Comparison of ENCODE assay signal across 8 cellular contexts in the genomic region with DNA sequence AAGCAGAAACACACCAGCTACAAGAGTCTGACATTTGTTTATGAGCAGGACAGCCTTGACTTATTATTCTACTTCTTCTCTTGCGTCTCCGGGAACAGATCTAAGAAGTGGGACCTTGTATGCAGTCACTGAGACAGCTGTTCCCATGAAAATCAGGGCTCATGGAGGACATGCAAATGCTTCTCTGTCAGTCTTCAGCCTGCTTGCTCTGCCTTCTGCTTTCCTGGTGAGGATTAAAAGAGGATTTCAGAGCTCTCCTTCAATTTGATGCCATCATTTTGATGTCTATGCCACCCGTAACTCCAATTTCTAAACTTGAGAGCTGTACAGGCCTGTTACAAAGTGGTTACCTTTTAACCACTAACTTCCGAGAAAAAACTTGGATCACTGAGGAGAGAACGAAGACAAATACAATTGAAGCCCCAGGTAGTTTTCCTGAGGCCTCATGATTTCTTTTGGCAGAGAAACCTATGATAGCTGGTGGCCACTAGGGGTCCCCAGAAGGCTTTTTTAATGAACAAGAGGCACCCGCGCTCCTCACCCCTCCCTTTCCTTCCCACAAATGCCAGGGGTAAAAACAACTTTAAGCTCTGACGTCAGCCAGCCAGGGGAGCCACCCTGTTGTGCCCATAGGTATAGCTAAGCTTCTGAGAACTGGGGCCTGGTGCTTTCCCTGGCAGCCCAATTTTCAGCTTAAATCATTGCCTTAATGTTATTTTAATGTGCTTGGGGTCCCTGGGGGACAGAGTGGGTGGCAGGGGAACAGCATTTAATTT.
A peak's percentile ranks its signal among the peaks of the same experiment; 100 is the strongest.
DNase-seq lines count a peak whose midpoint lies in the region; TF ChIP-seq lines count a peak whose summit lies in the region.

No MANE protein-coding gene starts in this region.

- POLR2A ChIA-PET in GM10248 (lab: Yijun Ruan, JAX), result interaction anchor here (0.6 to 1.0 kb wide), 2 partner anchors 143 to 1324 kb away, joined by 3 to 4 read pairs; partner anchors contain the start of gene H2AZ1

- H2AFZ ChIP-seq in MM.1S (ENCODE audit: low read length) (peak overlapping the region; percentile 59), parathyroid adenoma (peak overlapping the region; percentile 5)

- TF ChIP-seq POLR2A in tibial nerve (IDR thresholded peaks at IDR 0.05), result no peak

- no peaks in the 10 kb centered on the region for H3K9me2 ChIP-seq in MM.1S (replicated peaks; ENCODE audit: insufficient read depth, low read length)

- H3K27ac Mint-ChIP-seq in HFFc6, result peak overlapping the region; percentile 50; the same call in 1 of the 2 replicates
- peak overlapping the region; percentile 73 for H3K27ac Mint-ChIP-seq in activated naive CD4-positive, alpha-beta T cell treated with anti-CD3 and anti-CD28 coated beads for 36 hours

- peak overlapping the region; percentile 22; the same call in 1 of the 2 replicates for H3K9ac ChIP-seq in MM.1S (ENCODE audit: low read length)
- H3K9ac ChIP-seq in parathyroid adenoma, result no peak overlapping the region

- H3K36me3 Mint-ChIP-seq in HFFc6 (ENCODE audit: low read depth), result no peaks in the 10 kb centered on the region
- H3K36me3 Mint-ChIP-seq in activated naive CD4-positive, alpha-beta T cell treated with anti-CD3 and anti-CD28 coated beads for 36 hours (ENCODE audit: low read depth), result no peaks in the 10 kb centered on the region

- CTCF ChIA-PET in GM10248 (lab: Yijun Ruan, JAX), result interaction anchor here (0.7 to 9.8 kb wide), 33 partner anchors 10 to 1639 kb away, joined by 3 to 169 read pairs (median 4); partner anchors contain the start of gene H2AZ1
- CTCF ChIA-PET in activated naive CD4-positive, alpha-beta T cell treated with anti-CD3 and anti-CD28 coated beads for 36 hours (lab: Charles Lee), result interaction anchor here (0.6 to 3.8 kb wide), 33 partner anchors 8 to 1637 kb away, joined by 3 to 39 read pairs (median 4); no protein-coding TSS in a partner anchor

- no peaks in the 10 kb centered on the region for H3F3A ChIP-seq in MM.1S (ENCODE audit: insufficient read depth, low read length)

- H3K4me3 ChIP-seq in MM.1S (ENCODE audit: low read length), result no peak overlapping the region
- H3K4me3 ChIP-seq in parathyroid adenoma (ENCODE audit: low read depth, low read length), result no peak overlapping the region
- H3K4me3 ChIP-seq in tibial nerve, result no peak overlapping the region

- no peaks in the 10 kb centered on the region for H4K20me1 ChIP-seq in MM.1S (ENCODE audit: insufficient read depth, low read length)

- H3K79me2 ChIP-seq in MM.1S (ENCODE audit: low read length) (no peaks in the 10 kb centered on the region), parathyroid adenoma (no peaks in the 10 kb centered on the region)

- TF ChIP-seq EP300 in tibial nerve (IDR thresholded peaks at IDR 0.05), result peak; percentile 28 to 42

- peaks cover 16% of the 10 kb centered on the region for H3K4me1 ChIP-seq in MM.1S (ENCODE audit: low read length)
- H3K4me1 ChIP-seq in parathyroid adenoma, result no peaks in the 10 kb centered on the region
- peaks cover 0 to 24% (median 7%) of the 10 kb centered on the region in 4 donors for H3K4me1 ChIP-seq in tibial nerve

- intact Hi-C loops in activated naive CD4-positive, alpha-beta T cell treated with anti-CD3 and anti-CD28 coated beads for 36 hours (cut with micrococcal nuclease), result loop anchor here (1.0 to 10.0 kb wide), 15 partner anchors 10 to 1914 kb away; partner anchors contain the start of genes H2AZ1 and PPP3CA

- TF ChIP-seq CTCF in GM10248 (IDR thresholded peaks at IDR 0.05; ENCODE audit: control extremely low read depth, extremely low read depth, low read depth, missing control alignments) (peak; percentile 74), HFFc6 (IDR thresholded peaks at IDR 0.05) (peak; percentile 93), MM.1S (IDR thresholded peaks at IDR 0.05; ENCODE audit: low read length) (peak; percentile 81), parathyroid adenoma (IDR thresholded peaks at IDR 0.05) (peak; percentile 61), tibial nerve (IDR thresholded peaks at IDR 0.05) (peak; percentile 66 to 76 (median 75))

- H3K27me3 ChIP-seq in MM.1S (replicated peaks; ENCODE audit: insufficient read depth, low read length), result no peaks in the 10 kb centered on the region
- H3K27me3 ChIP-seq in parathyroid adenoma (ENCODE audit: control insufficient read depth, insufficient read depth, low read length), result no peaks in the 10 kb centered on the region
- H3K27me3 ChIP-seq in tibial nerve, result no peaks in the 10 kb centered on the region

- H3K4me1 Mint-ChIP-seq in HFFc6 (ENCODE audit: low read depth), result peaks cover 24% of the 10 kb centered on the region
- peaks cover 62% of the 10 kb centered on the region for H3K4me1 Mint-ChIP-seq in activated naive CD4-positive, alpha-beta T cell treated with anti-CD3 and anti-CD28 coated beads for 36 hours (ENCODE audit: low read depth)

- H3K36me3 ChIP-seq in MM.1S (replicated peaks; ENCODE audit: insufficient read depth, low read length) (no peaks in the 10 kb centered on the region), parathyroid adenoma (ENCODE audit: control insufficient read depth, insufficient read depth, low read length) (no peaks in the 10 kb centered on the region), tibial nerve (no peaks in the 10 kb centered on the region)

- H3K9me3 ChIP-seq in MM.1S (replicated peaks; ENCODE audit: insufficient read depth, low read length), result no peaks in the 10 kb centered on the region
- no peaks in the 10 kb centered on the region for H3K9me3 ChIP-seq in parathyroid adenoma (ENCODE audit: control insufficient read depth, low read length)
- no peaks in the 10 kb centered on the region for H3K9me3 ChIP-seq in tibial nerve

- H3K4me3 Mint-ChIP-seq in HFFc6, result no peak overlapping the region
- H3K4me3 Mint-ChIP-seq in activated naive CD4-positive, alpha-beta T cell treated with anti-CD3 and anti-CD28 coated beads for 36 hours, result no peak overlapping the region

- 35 to 38% methylated on average over 8 of the region's 8 CpGs for WGBS in tibial nerve, 2 donors

- DNase-seq in GM10248 (ENCODE audit: extremely low spot score) (peak; percentile 48), HFFc6 (peak; percentile 78), MM.1S (peak; percentile 95), SK-MEL-5 (ENCODE audit: low read depth, low spot score) (peak; percentile 90), glomerular endothelial cell (ENCODE audit: extremely low read depth, low read depth, low spot score) (peak; percentile 67), tibial nerve (ENCODE audit: low spot score in 2 of 2) (peak; percentile 54 to 63)
- DNase-seq in activated naive CD4-positive, alpha-beta T cell treated with anti-CD3 and anti-CD28 coated beads for 36 hours, result peak; percentile 97

- in situ Hi-C loops in SK-MEL-5 (cut with HindIII; ENCODE audit: low pct_unique_long_range_greater_than_20kb, low sequenced_read_pairs), result no loop called here

- H3K4me2 ChIP-seq in MM.1S (ENCODE audit: low read depth, low read length), result peak overlapping the region; percentile 39; the same call in 1 of the 2 replicates
- no peak overlapping the region for H3K4me2 ChIP-seq in parathyroid adenoma (ENCODE audit: low read length)

- no peaks in the 10 kb centered on the region for H3K9me3 Mint-ChIP-seq in HFFc6
- H3K9me3 Mint-ChIP-seq in activated naive CD4-positive, alpha-beta T cell treated with anti-CD3 and anti-CD28 coated beads for 36 hours, result no peaks in the 10 kb centered on the region

- H3K27ac ChIP-seq in MM.1S (ENCODE audit: low read length) (no peak overlapping the region; the same call in 1 of the 2 replicates), parathyroid adenoma (no peak overlapping the region), tibial nerve (peak overlapping the region in 2 of 4 donors; percentile 53 to 71)

- H3K27me3 Mint-ChIP-seq in HFFc6 (ENCODE audit: insufficient read depth), result peaks cover 1% of the 10 kb centered on the region; the same call in 1 of the 2 replicates
- H3K27me3 Mint-ChIP-seq in activated naive CD4-positive, alpha-beta T cell treated with anti-CD3 and anti-CD28 coated beads for 36 hours (ENCODE audit: low read depth), result peaks cover 2% of the 10 kb centered on the region
